Comparison of ENCODE assay signal across 1 cellular context in genomic region chr1:155697616-155698015, GRCh38.
TF ChIP-seq lines count a peak whose summit lies in the region.

No MANE protein-coding gene starts in this region.

TF ChIP-seq in HepG2, 621 proteins besides CTCF, POLR2A, EP300 and RAD21 (continued from another document):
- TF ChIP-seq HNF1B (CRISPR knock-in tag; IDR thresholded peaks at IDR 0.05) (0 out of 2 replicates have a peak, but pooled peaks have one; percentile 33), SETDB1 (CRISPR knock-in tag; IDR thresholded peaks at IDR 0.05; ENCODE audit: borderline replicate concordance) (peak; percentile 78; the same call in 1 of the 2 replicates), TEAD3 (CRISPR knock-in tag; optimal IDR thresholded peaks at IDR 0.05; ENCODE audit: borderline replicate concordance) (peak; percentile 22)
